26 cellular contexts compared by ENCODE assay signal in the genomic region with DNA sequence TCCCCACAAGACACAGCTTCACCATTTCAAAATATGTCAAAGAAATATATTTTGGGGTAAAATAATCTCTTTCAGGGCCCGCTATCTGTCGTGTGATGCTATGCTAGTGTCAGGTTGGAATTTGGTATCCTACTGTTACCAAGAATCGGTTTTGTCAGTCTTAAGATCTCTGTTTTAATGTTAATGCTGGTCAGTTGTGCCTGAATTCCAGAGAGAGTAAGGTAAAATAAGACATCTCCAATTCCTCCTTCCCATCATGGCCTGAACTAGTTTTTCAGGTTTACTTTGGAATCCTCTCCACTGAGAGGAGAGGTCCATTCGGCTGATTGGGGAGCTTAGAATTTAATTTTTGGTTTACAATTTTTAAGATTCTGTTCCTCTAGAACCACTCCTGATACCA. TPM values are rescaled to one million over a fixed set of nuclear protein-coding genes. Genes with fewer than 3 reads are reported as not detected.
"Had no signal": no experiment of that assay in that cellular context is flagged by ENCODE, and none has a peak within 500 bp of the region (broad histone marks: within the 10 kb centered on the region; RNA-seq: fewer than 3 reads in every experiment).

No MANE protein-coding gene starts in this region.

- H3K9ac ChIP-seq: neural progenitor cell, parathyroid adenoma had no signal

- DNase-seq: dorsolateral prefrontal cortex; effector CD4-positive, alpha-beta T cell; foreskin fibroblast; gastrocnemius medialis; head of caudate nucleus; kidney; left lung; mesenchymal stem cell; midbrain; naive thymus-derived CD4-positive, alpha-beta T cell; right lobe of liver; small intestine; stimulated activated CD4-positive, alpha-beta T cell treated with anti-CD3 and anti-CD28 coated beads, Interleukin-15, amount 100 ng/mL, for 24 hours; stimulated activated CD4-positive, alpha-beta T cell treated with anti-CD3 and anti-CD28 coated beads, Interleukin-2, amount 100 ng/mL, for 48 hours; stimulated activated CD8-positive, alpha-beta memory T cell treated with anti-CD3 and anti-CD28 coated beads, Interleukin-4, amount 100 ng/mL, for 48 hours; stimulated activated naive CD8-positive, alpha-beta T cell treated with anti-CD3 and anti-CD28 coated beads, Interleukin-15, Interleukin-2, amounts not matched to agents 100 U/mL and 50 U/mL, for 24 hours; upper lobe of left lung had no signal

- H3K27ac ChIP-seq: dorsolateral prefrontal cortex, epithelial cell of prostate, gastrocnemius medialis, left lung, neural progenitor cell, parathyroid adenoma, right lobe of liver, thoracic aorta, tibial nerve, upper lobe of left lung had no signal

- H2AFZ ChIP-seq: neural progenitor cell, parathyroid adenoma had no signal

- H3K9me3 Mint-ChIP-seq: naive thymus-derived CD4-positive, alpha-beta T cell; nephron; neural progenitor cell had no signal

- H3K4me3 ChIP-seq: dorsolateral prefrontal cortex, gastrocnemius medialis, left lung, neural progenitor cell, right lobe of liver, thoracic aorta, tibial nerve, upper lobe of left lung had no signal

- H3K27me3 ChIP-seq: dorsolateral prefrontal cortex, neural progenitor cell, right lobe of liver, upper lobe of left lung had no signal

- H3K4me1 ChIP-seq: gastrocnemius medialis, left lung, parathyroid adenoma, right lobe of liver, tibial nerve, upper lobe of left lung had no signal

- H3K79me2 ChIP-seq: parathyroid adenoma had no signal

- H3K4me1 Mint-ChIP-seq: naive thymus-derived CD4-positive, alpha-beta T cell; nephron had no signal

- H3K27me3 Mint-ChIP-seq: progenitor cell of endocrine pancreas had no signal

- H3K9me3 ChIP-seq: gastrocnemius medialis, left lung, right lobe of liver, thoracic aorta, tibial nerve, upper lobe of left lung had no signal

- H3K27ac Mint-ChIP-seq: naive thymus-derived CD4-positive, alpha-beta T cell; nephron; neural progenitor cell; progenitor cell of endocrine pancreas had no signal

- H3K36me3 ChIP-seq: gastrocnemius medialis, left lung, neural progenitor cell, right lobe of liver, thoracic aorta, tibial nerve, upper lobe of left lung had no signal

- H3K36me3 Mint-ChIP-seq: neural progenitor cell had no signal

- H3K4me3 Mint-ChIP-seq: naive thymus-derived CD4-positive, alpha-beta T cell; nephron; neural progenitor cell had no signal

- ATAC-seq: esophagus mucosa; gastrocnemius medialis; left lung; naive thymus-derived CD4-positive, alpha-beta T cell; right lobe of liver; stimulated activated naive CD8-positive, alpha-beta T cell treated with anti-CD3 and anti-CD28 coated beads, Interleukin-15, Interleukin-2, amounts not matched to agents 100 U/mL and 50 U/mL, for 24 hours had no signal

RNA-seq across cellular contexts. Expression of a gene that starts 39.2 kb away (rescaled TPM):
- total RNA-seq: lung microvascular endothelial cell, right lobe of liver had no signal
- polyA plus RNA-seq: naive thymus-derived CD4-positive, alpha-beta T cell had no signal
